In genomic region chr15:40323239-40323952, GRCh38 we compare ENCODE assay signal across 8 cellular contexts. TPM values are rescaled to one million over a fixed set of nuclear protein-coding genes. Genes with fewer than 3 reads are reported as not detected.
DNase-seq lines count a peak whose midpoint lies in the region; ATAC-seq and TF ChIP-seq lines count a peak whose summit lies in the region.

TSS of gene INAFM2 (plus strand) at chr15:40323692. CDS start at chr15:40324056, 364 bp downstream.

- DNase-seq in GM19240 (ENCODE audit: insufficient read length, low spot score) (peak; percentile 96), NCI-H526 treated with DMSO at 0.1 percent for 48 hours (lab: John Stamatoyannopoulos, UW) (peak; percentile 88), coronary artery (ENCODE audit: low spot score) (peak; percentile 93), left lobe of liver (ENCODE audit: low spot score) (peak; percentile 90)
- peak; percentile 97 for DNase-seq in activated CD4-positive, alpha-beta T cell treated with anti-CD3 and anti-CD28 coated beads, Interleukin-2, amount 10 ng/mL, durations not matched to agents 24 days and 14 days
- peak; percentile 86 for DNase-seq in stimulated activated CD4-positive, alpha-beta T cell treated with anti-CD3 and anti-CD28 coated beads, Interleukin-2, amount 100 ng/mL, for 4 hours (ENCODE audit: low read depth)

- peaks cover 0 to 42% (median 37%) of the 10 kb centered on the region in 11 experiments; a peak in 18 of 22 replicates for H3K27me3 ChIP-seq in BLaER1 treated with 17β-estradiol and CSF1 and Interleukin-3, amounts not matched to agents 10 nM and 100 nM

- intact Hi-C loops in activated CD4-positive, alpha-beta T cell treated with anti-CD3 and anti-CD28 coated beads, Interleukin-2, amount 10 ng/mL, durations not matched to agents 24 days and 14 days (cut with micrococcal nuclease): loop anchor here (1.0 to 5.0 kb wide), 6 partner anchors 11 to 276 kb away; partner anchors contain the start of genes ANKRD63 and PLCB2

- peak within 1 kb of the TSS; percentile 59 to 87 (median 69) for H3K27ac ChIP-seq in BLaER1 treated with 17β-estradiol and CSF1 and Interleukin-3, amounts not matched to agents 10 nM and 100 nM
- H3K27ac ChIP-seq in coronary artery: peak within 1 kb of the TSS; percentile 95 to 98

- H3K4me1 ChIP-seq in BLaER1 treated with 17β-estradiol and CSF1 and Interleukin-3, amounts not matched to agents 10 nM and 100 nM: peaks cover 41 to 55% (median 48%) of the 10 kb centered on the region in 10 experiments

- H3K4me3 Mint-ChIP-seq in activated CD4-positive, alpha-beta T cell treated with anti-CD3 and anti-CD28 coated beads, Interleukin-2, amount 10 ng/mL, durations not matched to agents 24 days and 14 days: peak within 1 kb of the TSS; percentile 82

- peak within 1 kb of the TSS; percentile 78 to 98 (median 90) for H3K4me3 ChIP-seq in BLaER1 treated with 17β-estradiol and CSF1 and Interleukin-3, amounts not matched to agents 10 nM and 100 nM
- H3K4me3 ChIP-seq in coronary artery: peak within 1 kb of the TSS; percentile 98

- H3K36me3 Mint-ChIP-seq in activated CD4-positive, alpha-beta T cell treated with anti-CD3 and anti-CD28 coated beads, Interleukin-2, amount 10 ng/mL, durations not matched to agents 24 days and 14 days (ENCODE audit: low read depth): peaks cover 10% of the 10 kb centered on the region

- peaks cover 31% of the 10 kb centered on the region for H3K4me1 Mint-ChIP-seq in activated CD4-positive, alpha-beta T cell treated with anti-CD3 and anti-CD28 coated beads, Interleukin-2, amount 10 ng/mL, durations not matched to agents 24 days and 14 days

- H3K27ac Mint-ChIP-seq in activated CD4-positive, alpha-beta T cell treated with anti-CD3 and anti-CD28 coated beads, Interleukin-2, amount 10 ng/mL, durations not matched to agents 24 days and 14 days: no peak within 1 kb of the TSS

- TF ChIP-seq CTCF in coronary artery (IDR thresholded peaks at IDR 0.05): peak; percentile 38

- H3K36me3 ChIP-seq in BLaER1 treated with 17β-estradiol and CSF1 and Interleukin-3, amounts not matched to agents 10 nM and 100 nM: peaks cover 0 to 18% (median 6%) of the 10 kb centered on the region in 11 experiments; a peak in 9 of 22 replicates

- H4K20me1 ChIP-seq in BLaER1 treated with 17β-estradiol and CSF1 and Interleukin-3, amounts not matched to agents 10 nM and 100 nM: peaks cover 0 to 28% (median 1%) of the 10 kb centered on the region in 11 experiments; a peak in 8 of 22 replicates

- peak within 1 kb of the TSS; percentile 74 to 98 (median 85) for H3K9ac ChIP-seq in BLaER1 treated with 17β-estradiol and CSF1 and Interleukin-3, amounts not matched to agents 10 nM and 100 nM

- ATAC-seq in HG03460 (IDR thresholded peaks at IDR 0.05; ENCODE audit: unreplicated experiment) (peak; percentile 82), left lobe of liver (peak; percentile 91)

- no peaks in the 10 kb centered on the region for H3K9me3 Mint-ChIP-seq in activated CD4-positive, alpha-beta T cell treated with anti-CD3 and anti-CD28 coated beads, Interleukin-2, amount 10 ng/mL, durations not matched to agents 24 days and 14 days

- peaks cover 16% of the 10 kb centered on the region for H3K27me3 Mint-ChIP-seq in activated CD4-positive, alpha-beta T cell treated with anti-CD3 and anti-CD28 coated beads, Interleukin-2, amount 10 ng/mL, durations not matched to agents 24 days and 14 days

- H3K4me2 ChIP-seq in BLaER1 treated with 17β-estradiol and CSF1 and Interleukin-3, amounts not matched to agents 10 nM and 100 nM: peak within 1 kb of the TSS; percentile 95 to 100 (median 98)

- H3K9me3 ChIP-seq in BLaER1 treated with 17β-estradiol and CSF1 and Interleukin-3, amounts not matched to agents 10 nM and 100 nM (replicated peaks in 1 of 11): no peaks in the 10 kb centered on the region

RNA-seq across cellular contexts. Expression of gene INAFM2, which starts in this region (rescaled TPM):
- total RNA-seq in activated CD4-positive, alpha-beta T cell treated with anti-CD3 and anti-CD28 coated beads, Interleukin-2, amount 10 ng/mL, durations not matched to agents 24 days and 14 days: 22.8 and 23.3 TPM in 2 replicates
- total RNA-seq in left lobe of liver: 7.7 TPM

Comparison
In these comparisons a context has a peak if more than half of its experiments do, and no peak if none do; other contexts are left out.
1. Peak in every context shown above with its lines: DNase-seq, ATAC-seq, H3K4me3 ChIP-seq and H3K27ac ChIP-seq.